ENCODE assay signal across 8 cellular contexts in genomic region chr19:1027020-1027952, GRCh38. TPM values are rescaled to one million over a fixed set of nuclear protein-coding genes. Genes with fewer than 3 reads are reported as not detected.
A peak's percentile ranks its signal among the peaks of the same experiment; 100 is the strongest.
DNase-seq lines count a peak whose midpoint lies in the region; ATAC-seq and TF ChIP-seq lines count a peak whose summit lies in the region.

No MANE protein-coding gene starts in this region.

- H2AK5ac ChIP-seq in H9 (ENCODE audit: insufficient read length, low read length): no peak overlapping the region

- peak overlapping the region; percentile 82 for H2BK5ac ChIP-seq in H9 (ENCODE audit: insufficient read length, low read length)

- no peaks in the 10 kb centered on the region; the same call in 1 of the 2 replicates for H3K27me3 Mint-ChIP-seq in H9 (ENCODE audit: low read depth)
- peaks cover 3% of the 10 kb centered on the region for H3K27me3 Mint-ChIP-seq in neural progenitor cell (ENCODE audit: insufficient read depth, low read depth)

- H3T11ph ChIP-seq in H9 (ENCODE audit: low read length): peak overlapping the region; percentile 41

- H3K23me2 ChIP-seq in H9 (ENCODE audit: insufficient read length, low read depth, low read length, poor library complexity, severe bottlenecking): peaks cover 16% of the 10 kb centered on the region

- POLR2A ChIA-PET in AG04450 (lab: Yijun Ruan, JAX): interaction anchor here (0.6 to 7.2 kb wide), 9 partner anchors 7 to 242 kb away, joined by 3 to 126 read pairs (median 4); partner anchors contain the start of genes ABCA7, CIRBP, GPX4 and MED16

- peak overlapping the region; percentile 98 for H3K27ac ChIP-seq in AG04450 (ENCODE audit: low read depth, low read length)
- H3K27ac ChIP-seq in H9 (ENCODE audit: insufficient read length, low read depth, low read length): no peak overlapping the region
- H3K27ac ChIP-seq in WERI-Rb-1: peak overlapping the region; percentile 89
- peak overlapping the region; percentile 95 to 99 (median 98) for H3K27ac ChIP-seq in esophagus squamous epithelium
- H3K27ac ChIP-seq in neural progenitor cell: peak overlapping the region; percentile 95

- H3K9ac ChIP-seq in H9 (ENCODE audit: extremely low read depth, insufficient read length, low read length) (peak overlapping the region; percentile 83), neural progenitor cell (peak overlapping the region; percentile 92)

- intact Hi-C loops in esophagus squamous epithelium (cut with DNase I): no loop called here

- H3F3A ChIP-seq in neural progenitor cell (ENCODE audit: low read depth): peaks cover 52% of the 10 kb centered on the region

- no peak overlapping the region for H3K56ac ChIP-seq in H9 (ENCODE audit: insufficient read length, low read depth, low read length)

- ATAC-seq in HG03025 (IDR thresholded peaks at IDR 0.05; ENCODE audit: low FRiP score, unreplicated experiment) (no peak), GM21528 (IDR thresholded peaks at IDR 0.05; ENCODE audit: low FRiP score, unreplicated experiment) (no peak)

- H3K79me1 ChIP-seq in H9 (ENCODE audit: insufficient read depth, low read depth, low read length, poor library complexity, severe bottlenecking): peaks cover 7% of the 10 kb centered on the region

- peak overlapping the region; percentile 97 for H4K91ac ChIP-seq in H9 (ENCODE audit: insufficient read length, low read depth, low read length)

- H4K20me1 ChIP-seq in H9 (ENCODE audit: control insufficient read depth, insufficient read depth, insufficient read length) (no peaks in the 10 kb centered on the region), neural progenitor cell (ENCODE audit: low read depth) (peaks cover 52% of the 10 kb centered on the region)

- H2BK20ac ChIP-seq in H9 (ENCODE audit: low read depth, low read length, poor library complexity, severe bottlenecking): no peak overlapping the region

- peak overlapping the region; percentile 100 for H3K14ac ChIP-seq in H9 (ENCODE audit: insufficient read depth, low read length)

- peaks cover 15% of the 10 kb centered on the region; the same call in 1 of the 2 replicates for H3K79me2 ChIP-seq in H9 (ENCODE audit: insufficient read depth, low read length)
- H3K79me2 ChIP-seq in neural progenitor cell (ENCODE audit: low read depth): peaks cover 51% of the 10 kb centered on the region

- TF ChIP-seq POLR2A in esophagus squamous epithelium (IDR thresholded peaks at IDR 0.05): no peak

- H3K36me3 Mint-ChIP-seq in H9 (ENCODE audit: insufficient read depth in 1 of 3, low read depth in 3 of 3): peaks cover 15 to 23% (median 22%) of the 10 kb centered on the region in 3 experiments; a peak in 6 of 7 replicates
- peaks cover 5% of the 10 kb centered on the region for H3K36me3 Mint-ChIP-seq in neural progenitor cell

- H3K4me1 Mint-ChIP-seq in H9 (peaks cover 4 to 22% of the 10 kb centered on the region in 2 experiments; a peak in 3 of 4 replicates), neural progenitor cell (peaks cover 12% of the 10 kb centered on the region)

- H3K27ac Mint-ChIP-seq in H9 (peak overlapping the region; percentile 94 to 98 (median 95)), neural progenitor cell (peak overlapping the region; percentile 99)

- H4K5ac ChIP-seq in H9 (ENCODE audit: insufficient read length, low read depth, low read length): no peak overlapping the region

- CTCF ChIA-PET in AG04450 (lab: Charles Lee): interaction anchor here (1.2 kb wide), 1 partner anchor 38 kb away, joined by 3 read pairs; no protein-coding TSS in a partner anchor

- DNase-seq in AG04450 (ENCODE audit: low read depth, low spot score) (no peak), H9 (no peak), WERI-Rb-1 (peak; percentile 38), esophagus squamous epithelium (lab: John Stamatoyannopoulos, UW) (no peak), neural progenitor cell (ENCODE audit: low spot score) (peak; percentile 81), inferior parietal cortex (ENCODE audit: extremely low spot score) (no peak)

- H3K27me3 ChIP-seq in AG04450 (ENCODE audit: control insufficient read depth, insufficient read depth, low read length) (no peaks in the 10 kb centered on the region), H9 (ENCODE audit: insufficient read depth, low read length) (no peaks in the 10 kb centered on the region), WERI-Rb-1 (ENCODE audit: insufficient read depth, low read depth, severe bottlenecking) (no peaks in the 10 kb centered on the region), esophagus squamous epithelium (no peaks in the 10 kb centered on the region), neural progenitor cell (no peaks in the 10 kb centered on the region)

- peak overlapping the region; percentile 100 for H2BK15ac ChIP-seq in H9 (ENCODE audit: low read depth, low read length)

- peak overlapping the region; percentile 97 for H2BK12ac ChIP-seq in H9 (ENCODE audit: insufficient read length, low read depth, low read length)

- H2BK120ac ChIP-seq in H9 (ENCODE audit: low read depth, low read length, poor library complexity, severe bottlenecking): peak overlapping the region; percentile 99

- H3K4me1 ChIP-seq in H9 (ENCODE audit: insufficient read depth, low read length) (no peaks in the 10 kb centered on the region), esophagus squamous epithelium (peaks cover 18 to 66% (median 26%) of the 10 kb centered on the region in 3 donors), neural progenitor cell (no peaks in the 10 kb centered on the region)

- no CpG with 5 or more reads among the region's 36 CpGs for WGBS in H9 (ENCODE audit: extremely low coverage, insufficient read length, low lambda C conversion rate)
- WGBS in esophagus squamous epithelium, 2 donors: 0 to 2% methylated on average over 10 to 17 of the region's 36 CpGs

- H3K4me3 ChIP-seq in AG04450 (ENCODE audit: low read depth, low read length) (peak overlapping the region; percentile 89), WERI-Rb-1 (ENCODE audit: low read depth, low read length) (peak overlapping the region; percentile 73), esophagus squamous epithelium (peak overlapping the region; percentile 78 to 99 (median 86)), neural progenitor cell (peak overlapping the region; percentile 92)

- TF ChIP-seq CTCF in AG04450 (IDR thresholded peaks at IDR 0.05; ENCODE audit: low read depth, low read length) (no peak), H9 (conservative IDR thresholded peaks at IDR 0.05) (no peak), WERI-Rb-1 (IDR thresholded peaks at IDR 0.05; ENCODE audit: low read depth, low read length) (no peak), esophagus squamous epithelium (IDR thresholded peaks at IDR 0.05) (no peak), neural progenitor cell (IDR thresholded peaks at IDR 0.05) (no peak)

- H3K4ac ChIP-seq in H9 (ENCODE audit: low read depth, low read length): peak overlapping the region; percentile 99

- H3K9me3 ChIP-seq in AG04450 (ENCODE audit: control insufficient read depth, insufficient read depth, low read length) (peaks cover 10% of the 10 kb centered on the region; the same call in 1 of the 2 replicates), H9 (ENCODE audit: control insufficient read depth, low read depth, low read length) (no peaks in the 10 kb centered on the region), WERI-Rb-1 (ENCODE audit: severe bottlenecking) (no peaks in the 10 kb centered on the region), esophagus squamous epithelium (no peaks in the 10 kb centered on the region), neural progenitor cell (ENCODE audit: low read depth) (no peaks in the 10 kb centered on the region)

- no peak overlapping the region for H3K23ac ChIP-seq in H9 (ENCODE audit: insufficient read length, low read depth, low read length)

- H3K4me2 ChIP-seq in H9 (ENCODE audit: insufficient read depth, insufficient read length, low read length) (peak overlapping the region; percentile 90), neural progenitor cell (peak overlapping the region; percentile 94)

- H2AFZ ChIP-seq in H9 (ENCODE audit: low read length): no peak overlapping the region
- H2AFZ ChIP-seq in neural progenitor cell (replicated peaks): no peak overlapping the region

- H3K36me3 ChIP-seq in WERI-Rb-1 (peaks cover 11% of the 10 kb centered on the region), esophagus squamous epithelium (peaks cover 8 to 24% (median 12%) of the 10 kb centered on the region in 3 donors), neural progenitor cell (no peaks in the 10 kb centered on the region)

- H3K18ac ChIP-seq in H9 (ENCODE audit: insufficient read length, low read depth, low read length): peak overlapping the region; percentile 100

- peak overlapping the region; percentile 91 to 98 for H3K4me3 Mint-ChIP-seq in H9
- H3K4me3 Mint-ChIP-seq in neural progenitor cell: peak overlapping the region; percentile 96

- H3K9me3 Mint-ChIP-seq in H9: no peaks in the 10 kb centered on the region
- no peaks in the 10 kb centered on the region for H3K9me3 Mint-ChIP-seq in neural progenitor cell

- no peak overlapping the region for H4K8ac ChIP-seq in H9 (replicated peaks; ENCODE audit: insufficient read length, low read depth, low read length)

RNA-seq across cellular contexts. Expression of gene CNN2, which starts 0.9 kb away (rescaled TPM):
- polyA plus RNA-seq in AG04450 (2011; rRNA removed): 302 and 362 TPM in 2 replicates
- polyA minus RNA-seq in AG04450 (2011; rRNA and poly(A)+ RNA removed): 824 and 1,249 TPM in 2 replicates
- total RNA-seq in H9 (2021) (524 and 529 TPM in 2 replicates), esophagus squamous epithelium (100 to 1,000 TPM in 2 of 4 donors, 10 to 100 TPM in 2; 79.0 to 125 (median 105) TPM), neural progenitor cell (ENCODE audit: low replicate concordance) (131 and 196 TPM in 2 replicates)

RNA-seq across cellular contexts. Expression of gene RNU6-2, which starts 6.0 kb away (rescaled TPM):
- polyA plus RNA-seq in AG04450 (2011; rRNA removed): not detected in 2 replicates
- under 0.01 TPM in 1 of 2 replicates, not detected in the other for polyA minus RNA-seq in AG04450 (2011; rRNA and poly(A)+ RNA removed)
- not detected in 2 replicates for total RNA-seq in H9 (2021)
- total RNA-seq in esophagus squamous epithelium: not detected
- total RNA-seq in neural progenitor cell (ENCODE audit: low replicate concordance): not detected in 2 replicates

RNA-seq across cellular contexts. Expression of gene TMEM259, which starts 6.4 kb away (rescaled TPM):
- 55.8 and 74.0 TPM in 2 replicates for polyA plus RNA-seq in AG04450 (2011; rRNA removed)
- 39.4 and 62.0 TPM in 2 replicates for polyA minus RNA-seq in AG04450 (2011; rRNA and poly(A)+ RNA removed)
- total RNA-seq in H9 (2021) (169 and 171 TPM in 2 replicates), esophagus squamous epithelium (100 to 1,000 TPM; 101 to 182 (median 146) TPM), neural progenitor cell (ENCODE audit: low replicate concordance) (31.7 and 175 TPM in 2 replicates)

RNA-seq across cellular contexts. Expression of gene ABCA7, which starts 12.6 kb away (rescaled TPM):
- polyA plus RNA-seq in AG04450 (2011; rRNA removed): 1.5 and 1.6 TPM in 2 replicates
- polyA minus RNA-seq in AG04450 (2011; rRNA and poly(A)+ RNA removed): 2.7 and 3.4 TPM in 2 replicates
- 28.3 and 34.6 TPM in 2 replicates for total RNA-seq in H9 (2021)
- 10 to 100 TPM; 12.6 to 24.4 (median 18.7) TPM for total RNA-seq in esophagus squamous epithelium
- total RNA-seq in neural progenitor cell (ENCODE audit: low replicate concordance): 1.4 and 21.9 TPM in 2 replicates

RNA-seq across cellular contexts. Expression of gene GRIN3B, which starts 27.1 kb away (rescaled TPM):
- polyA plus RNA-seq in AG04450 (2011; rRNA removed): 0.24 and 0.38 TPM in 2 replicates
- 0.14 and 0.17 TPM in 2 replicates for polyA minus RNA-seq in AG04450 (2011; rRNA and poly(A)+ RNA removed)
- total RNA-seq in H9 (2021): 1.0 and 1.4 TPM in 2 replicates
- total RNA-seq in esophagus squamous epithelium: not detected
- total RNA-seq in neural progenitor cell (ENCODE audit: low replicate concordance): 5.4 and 5.9 TPM in 2 replicates

Comparison
In these comparisons a context has a peak if more than half of its experiments do, and no peak if none do; other contexts are left out.
1. DNase-seq: peak in WERI-Rb-1 (single experiment) and neural progenitor cell (single experiment); none in AG04450 (single experiment), H9 (single experiment), esophagus squamous epithelium (single experiment) and inferior parietal cortex (single experiment).
2. Peak in every context shown above with its lines, with median percentiles within 50 percentile points of each other: H3K4me3 ChIP-seq.